Comparison of ENCODE assay signal across 13 cellular contexts in the genomic region with DNA sequence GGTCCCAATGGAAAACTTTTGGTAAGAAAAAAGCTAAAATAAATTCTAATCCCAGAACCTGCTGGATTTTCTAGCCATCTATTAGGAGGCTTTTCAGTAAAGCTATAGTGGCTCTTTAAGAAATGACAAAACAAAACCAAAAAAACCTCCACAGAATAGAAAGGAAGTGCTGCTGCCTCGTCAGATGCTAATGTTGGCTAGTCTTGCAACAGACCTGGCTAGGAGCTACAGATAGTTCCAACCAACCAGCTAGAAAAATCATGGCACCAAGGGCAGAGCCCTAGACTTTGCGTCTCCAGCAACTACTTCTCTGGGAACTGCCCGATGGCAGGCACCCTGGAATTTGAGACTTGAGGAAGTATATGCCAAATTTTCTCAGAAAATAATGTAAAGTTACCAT. TPM values are rescaled to one million over a fixed set of nuclear protein-coding genes. Genes with fewer than 3 reads are reported as not detected.
DNase-seq lines count a peak whose midpoint lies in the region; ATAC-seq, FAIRE-seq and TF ChIP-seq lines count a peak whose summit lies in the region.
"Had no signal": no experiment of that assay in that cellular context is flagged by ENCODE, and none has a peak within 500 bp of the region (broad histone marks: within the 10 kb centered on the region; RNA-seq: fewer than 3 reads in every experiment).

No MANE protein-coding gene starts in this region.

- H2BK15ac ChIP-seq in neuronal stem cell (ENCODE audit: low read length): no peak overlapping the region

- in situ Hi-C loops in HepG2 (cut with HindIII; ENCODE audit: extremely low pct_ligation_motif_present, low pct_unique_long_range_greater_than_20kb): no loop called here
- in situ Hi-C loops in GM12878 (cut with MboI): no loop called here

- H3K9me3 ChIP-seq in right lobe of liver (no peaks in the 10 kb centered on the region), HepG2 (ENCODE audit: low read length) (no peaks in the 10 kb centered on the region), GM12878 (replicated peaks; ENCODE audit: control insufficient read depth, insufficient read depth, low read length) (no peaks in the 10 kb centered on the region), neuronal stem cell (replicated peaks in 1 of 2; ENCODE audit: control insufficient read depth in 2 of 2, insufficient read depth in 1 of 2, low read depth in 1 of 2, low read length in 2 of 2) (no peaks in the 10 kb centered on the region), endodermal cell (ENCODE audit: control insufficient read depth, low read length) (no peaks in the 10 kb centered on the region)

- 54% methylated on average over 3 of the region's 3 CpGs for WGBS in right lobe of liver (ENCODE audit: insufficient coverage, low coverage, low lambda C conversion rate, missing lambda C conversion rate)
- WGBS in HepG2 (ENCODE audit: low lambda C conversion rate): 39% methylated on average over 3 of the region's 3 CpGs
- WGBS in GM12878 (ENCODE audit: insufficient coverage, insufficient replicate concordance, low lambda C conversion rate, missing lambda C conversion rate): 63% methylated on average over 3 of the region's 3 CpGs
- WGBS in neuronal stem cell (ENCODE audit: extremely low coverage in 2 of 2, insufficient read length in 2 of 2, insufficient replicate concordance in 1 of 2), 2 donors: no CpG with 5 or more reads among the region's 3 CpGs
- WGBS in endodermal cell (ENCODE audit: insufficient coverage in 1 of 2, insufficient read length in 1 of 2), 2 experiments: 93% methylated on average over 2 to 3 of the region's 3 CpGs

- H3K36me3 ChIP-seq in right lobe of liver (no peaks in the 10 kb centered on the region), HepG2 (replicated peaks in 1 of 2; ENCODE audit: control insufficient read depth in 1 of 2, insufficient read depth in 2 of 2, low read length in 2 of 2) (no peaks in the 10 kb centered on the region), GM12878 (ENCODE audit: control insufficient read depth in 2 of 2, insufficient read depth in 2 of 2, low read length in 1 of 2) (no peaks in the 10 kb centered on the region), neuronal stem cell (replicated peaks in 1 of 2; ENCODE audit: control insufficient read depth in 2 of 2, insufficient read depth in 2 of 2, low read length in 2 of 2) (no peaks in the 10 kb centered on the region), endodermal cell (ENCODE audit: control insufficient read depth, insufficient read depth, low read length) (no peaks in the 10 kb centered on the region)

- SMC1A ChIA-PET in GM12878 (lab: Charles Lee; ENCODE audit: uncharacterized antibody, unreplicated experiment): interaction anchor here (0.8 to 1.4 kb wide), 12 partner anchors 8 to 282 kb away, joined by 3 to 6 read pairs (median 3); no protein-coding TSS in a partner anchor

- POLR2A ChIA-PET in HepG2 (lab: Yijun Ruan, JAX) (no interaction called here), GM12878 (lab: Charles Lee) (interaction anchor here (0.7 to 1.1 kb wide), 2 partner anchors 9 to 481 kb away, joined by 3 read pairs; no protein-coding TSS in a partner anchor)

- H3K4ac ChIP-seq in neuronal stem cell (ENCODE audit: low read length): no peak overlapping the region

- no peaks in the 10 kb centered on the region for H3K9me3 Mint-ChIP-seq in endodermal cell
- H3K9me3 Mint-ChIP-seq: brain had no signal

- no peak for TF ChIP-seq POLR2A in right lobe of liver (IDR thresholded peaks at IDR 0.05)
- TF ChIP-seq POLR2A in HepG2 (IDR thresholded peaks at IDR 0.05; ENCODE audit: insufficient read depth in 1 of 2, low read depth in 2 of 2, low read length in 2 of 2): no peak
- TF ChIP-seq POLR2A in GM12878 (IDR thresholded peaks at IDR 0.05; ENCODE audit: low read depth, low read length): no peak

- no peak overlapping the region for H3K4me3 ChIP-seq in right lobe of liver
- no peak overlapping the region for H3K4me3 ChIP-seq in HepG2 (replicated peaks in 1 of 3; ENCODE audit: insufficient read depth in 1 of 3, low read depth in 2 of 3, low read length in 3 of 3)
- H3K4me3 ChIP-seq in GM12878: no peak overlapping the region
- no peak overlapping the region for H3K4me3 ChIP-seq in neuronal stem cell (ENCODE audit: low read length in 2 of 2)
- H3K4me3 ChIP-seq in endodermal cell (ENCODE audit: low read length): no peak overlapping the region

- no peaks in the 10 kb centered on the region for H3K27me3 Mint-ChIP-seq in endodermal cell (ENCODE audit: insufficient read depth)
- H3K27me3 Mint-ChIP-seq: brain had no signal

- DNase-seq in right lobe of liver (no peak), HepG2 (ENCODE audit: low spot score) (no peak), NOMO-1 (lab: John Stamatoyannopoulos, UW; ENCODE audit: unreplicated experiment in 2 of 2) (peak; percentile 72 to 83), GM12878 (ENCODE audit: low read depth, low spot score) (no peak), neuronal stem cell (ENCODE audit: low spot score) (no peak), endodermal cell (no peak), iPS-NIHi7 (ENCODE audit: extremely low spot score) (no peak), urothelium cell line (ENCODE audit: low spot score) (no peak)
- DNase-seq: erythroblast, NCI-H524 treated with DMSO at 0.1 percent for 48 hours, trophoblast cell had no signal

- H4K20me1 ChIP-seq in HepG2 (ENCODE audit: insufficient read depth, low read length): no peaks in the 10 kb centered on the region
- H4K20me1 ChIP-seq in GM12878 (ENCODE audit: control insufficient read depth, insufficient read depth): no peaks in the 10 kb centered on the region

- H3K4me1 ChIP-seq in right lobe of liver (peaks cover 0 to 4% (median 0%) of the 10 kb centered on the region in 4 donors), HepG2 (ENCODE audit: insufficient read depth, low read length) (no peaks in the 10 kb centered on the region), GM12878 (ENCODE audit: control insufficient read depth, insufficient read depth, low read length) (no peaks in the 10 kb centered on the region), neuronal stem cell (ENCODE audit: control insufficient read depth in 2 of 2, insufficient read depth in 1 of 2, low read depth in 1 of 2, low read length in 2 of 2) (peaks cover 0 to 6% of the 10 kb centered on the region in 2 donors), endodermal cell (ENCODE audit: control insufficient read depth, insufficient read depth, low read length) (no peaks in the 10 kb centered on the region)

- H4K8ac ChIP-seq in neuronal stem cell (ENCODE audit: low read depth, low read length): no peak overlapping the region

- H3K27ac Mint-ChIP-seq in endodermal cell: no peak overlapping the region

- no peak overlapping the region for H3K4me3 Mint-ChIP-seq in endodermal cell
- H3K4me3 Mint-ChIP-seq: brain had no signal

- H3K4me1 Mint-ChIP-seq in endodermal cell: peaks cover 4% of the 10 kb centered on the region

- BruUV-seq in HepG2 (replicated peaks; lab: Mats Ljungman, UMichigan) (no TSS peak), GM12878 (replicated peaks; lab: Mats Ljungman, UMichigan) (no TSS peak)

- peak; percentile 19 to 56 (median 47) for ATAC-seq in right lobe of liver
- no peak for ATAC-seq in HepG2
- peak; percentile 64 for ATAC-seq in GM12878

- TF ChIP-seq CTCF in right lobe of liver (IDR thresholded peaks at IDR 0.05) (no peak), HepG2 (CRISPR knock-in tag; IDR thresholded peaks at IDR 0.05) (no peak), GM12878 (IDR thresholded peaks at IDR 0.05 in 2 of 3, conservative IDR thresholded peaks at IDR 0.05 in 1 of 3; ENCODE audit: control insufficient read depth in 2 of 3, extremely low read depth in 1 of 3, insufficient read depth in 1 of 3, low read depth in 3 of 3, low read length in 3 of 3) (no peak), endodermal cell (conservative IDR thresholded peaks at IDR 0.05) (no peak)

- H4K91ac ChIP-seq in neuronal stem cell (ENCODE audit: low read depth, low read length, poor library complexity): no peak overlapping the region

- TF ChIP-seq EP300 in HepG2 (IDR thresholded peaks at IDR 0.05; ENCODE audit: low read depth in 2 of 2, low read length in 2 of 2): no peak
- no peak for TF ChIP-seq EP300 in HepG2 (CRISPR knock-in tag; IDR thresholded peaks at IDR 0.05; ENCODE audit: borderline replicate concordance)
- TF ChIP-seq EP300 in GM12878 (IDR thresholded peaks at IDR 0.05; ENCODE audit: borderline replicate concordance in 1 of 2, control insufficient read depth in 1 of 2, low read depth in 2 of 2, low read length in 2 of 2): no peak

- H3K23ac ChIP-seq in neuronal stem cell (ENCODE audit: low read depth, low read length, poor library complexity): no peak overlapping the region

- H2AK5ac ChIP-seq in neuronal stem cell (ENCODE audit: low read depth, low read length): no peak overlapping the region

- H3K79me1 ChIP-seq in neuronal stem cell (ENCODE audit: low read depth, low read length): no peaks in the 10 kb centered on the region

- H3K27me3 ChIP-seq in right lobe of liver (no peaks in the 10 kb centered on the region), HepG2 (ENCODE audit: control insufficient read depth in 1 of 2, insufficient read depth in 2 of 2, low read length in 2 of 2) (no peaks in the 10 kb centered on the region), GM12878 (replicated peaks in 1 of 2; ENCODE audit: control insufficient read depth in 2 of 2, insufficient read depth in 2 of 2, low read length in 1 of 2) (no peaks in the 10 kb centered on the region), neuronal stem cell (ENCODE audit: control insufficient read depth in 3 of 3, insufficient read depth in 3 of 3, low read depth in 1 of 3, low read length in 3 of 3) (no peaks in the 10 kb centered on the region), endodermal cell (ENCODE audit: control insufficient read depth, insufficient read depth, low read length, poor library complexity, severe bottlenecking) (no peaks in the 10 kb centered on the region)

- H3K9ac ChIP-seq in HepG2 (ENCODE audit: insufficient read depth, low read depth, low read length) (no peak overlapping the region), GM12878 (ENCODE audit: control insufficient read depth, insufficient read depth, low read length) (no peak overlapping the region), neuronal stem cell (ENCODE audit: low read depth, low read length, poor library complexity) (no peak overlapping the region), endodermal cell (ENCODE audit: extremely low read depth, low read length, poor library complexity, severe bottlenecking) (no peak overlapping the region)

- H3K36me3 Mint-ChIP-seq in endodermal cell (ENCODE audit: low read depth): peaks cover 2% of the 10 kb centered on the region
- H3K36me3 Mint-ChIP-seq: brain had no signal

- no peak overlapping the region for H2BK120ac ChIP-seq in neuronal stem cell (ENCODE audit: low read depth, low read length)

- H3K14ac ChIP-seq in neuronal stem cell (ENCODE audit: low read length): no peak overlapping the region

- no peak overlapping the region for H3K18ac ChIP-seq in neuronal stem cell (ENCODE audit: low read length)

- no peak overlapping the region for H2BK5ac ChIP-seq in neuronal stem cell (ENCODE audit: low read length)

- TF ChIP-seq RAD21 in HepG2 (CRISPR knock-in tag; IDR thresholded peaks at IDR 0.05) (no peak), GM12878 (IDR thresholded peaks at IDR 0.05; ENCODE audit: insufficient read depth, low read depth, low read length) (no peak)

- H3K4me2 ChIP-seq in HepG2 (ENCODE audit: low read depth, low read length) (no peak overlapping the region), GM12878 (ENCODE audit: control insufficient read depth, insufficient read depth) (no peak overlapping the region), neuronal stem cell (ENCODE audit: insufficient read depth, low read length, poor library complexity, severe bottlenecking) (no peak overlapping the region)

- no peak overlapping the region for H2BK12ac ChIP-seq in neuronal stem cell (ENCODE audit: low read length)

- H3K27ac ChIP-seq in right lobe of liver (no peak overlapping the region), HepG2 (ENCODE audit: extremely low read length, insufficient read depth, low read length) (no peak overlapping the region), GM12878 (ENCODE audit: control insufficient read depth, insufficient read depth) (no peak overlapping the region), neuronal stem cell (replicated peaks; ENCODE audit: low read length) (no peak overlapping the region), endodermal cell (ENCODE audit: low read depth, low read length) (no peak overlapping the region)

- CTCF ChIA-PET in HepG2 (lab: Yijun Ruan, JAX; ENCODE audit: low intra/inter-chr PET ratio, low total read pairs) (no interaction called here), GM12878 (lab: Yijun Ruan, JAX) (interaction anchor here (1.0 to 1.4 kb wide), 6 partner anchors 8 to 284 kb away, joined by 3 to 7 read pairs (median 3); a partner anchor contains a TSS)

- intact Hi-C loops in right lobe of liver (cut with DNase I) (no loop called here), HepG2 (cut with micrococcal nuclease; ENCODE audit: unreplicated experiment) (no loop called here), GM12878 (cut with micrococcal nuclease; ENCODE audit: unreplicated experiment) (no loop called here)

- H2AFZ ChIP-seq in HepG2 (ENCODE audit: low read length) (no peak overlapping the region), GM12878 (ENCODE audit: control insufficient read depth, low read depth, low read length) (no peak overlapping the region), neuronal stem cell (ENCODE audit: low read length) (no peak overlapping the region)

- H3K79me2 ChIP-seq in HepG2 (ENCODE audit: insufficient read depth, low read length) (no peaks in the 10 kb centered on the region), GM12878 (ENCODE audit: control insufficient read depth, insufficient read depth, low read length) (no peaks in the 10 kb centered on the region)

- FAIRE-seq in HepG2 (lab: Jason Lieb, UNC): no peak
- no peak for FAIRE-seq in GM12878 (lab: Jason Lieb, UNC)
- no peak for FAIRE-seq in urothelium cell line (lab: Jason Lieb, UNC)
- FAIRE-seq: GM19239 had no signal

- RAD21 ChIA-PET in GM12878 (lab: Charles Lee; ENCODE audit: unreplicated experiment): interaction anchor here (0.8 to 2.5 kb wide), 5 partner anchors 9 to 272 kb away, joined by 3 to 6 read pairs (median 3); no protein-coding TSS in a partner anchor

RNA-seq across cellular contexts. Expression of a gene that starts 7.6 kb away (rescaled TPM):
- 1 to 10 TPM in 1 of 6 experiments, under 1 TPM in 5; 0.12 to 1.9 (median 0.49) TPM for total RNA-seq in right lobe of liver
- total RNA-seq in HepG2 (2016; rRNA removed; fragmentation: Illumina TruSeq; extraction: Trizol): 0.09 TPM in 1 of 2 replicates, not detected in the other
- not detected in 2 replicates for total RNA-seq in HepG2 (2016; cell fraction: cytosol; rRNA removed; fragmentation: Illumina TruSeq; extraction: Trizol; ENCODE audit: low read depth)
- total RNA-seq in HepG2 (2016; cell fraction: insoluble cytoplasmic fraction; rRNA removed; fragmentation: Illumina TruSeq; extraction: Trizol): not detected in 2 replicates
- total RNA-seq in HepG2 (2016; cell fraction: membrane; rRNA removed; fragmentation: Illumina TruSeq; extraction: Trizol): not detected in 2 replicates
- 0.19 TPM in 1 of 2 replicates, not detected in the other for total RNA-seq in HepG2 (2016; cell fraction: nucleus; rRNA removed; fragmentation: Illumina TruSeq; extraction: Trizol)
- 0.05 TPM in 1 of 2 replicates, not detected in the other for polyA plus RNA-seq in HepG2 (2011; rRNA removed)
- not detected in 2 replicates for polyA plus RNA-seq in HepG2 (2011; cell fraction: cytosol; rRNA removed)
- 0.03 TPM in 1 of 2 replicates, not detected in the other for polyA plus RNA-seq in HepG2 (2011; cell fraction: nucleus; rRNA removed)
- polyA plus RNA-seq in HepG2 (2012): not detected in 2 replicates
- not detected in 2 replicates for polyA plus RNA-seq in HepG2 (2016; cell fraction: cytosol; fragmentation: Illumina TruSeq; extraction: Trizol; ENCODE audit: low read depth)
- not detected in 2 replicates for polyA plus RNA-seq in HepG2 (2016; cell fraction: insoluble cytoplasmic fraction; fragmentation: Illumina TruSeq; extraction: Trizol; ENCODE audit: low read depth)
- 0.06 TPM in 1 of 2 replicates, not detected in the other for polyA plus RNA-seq in HepG2 (2016; cell fraction: membrane; fragmentation: Illumina TruSeq; extraction: Trizol; ENCODE audit: low read depth)
- polyA plus RNA-seq in HepG2 (2016; cell fraction: nucleus; fragmentation: Illumina TruSeq; extraction: Trizol; ENCODE audit: insufficient read depth, low read depth): 0.28 and 0.67 TPM in 2 replicates
- polyA minus RNA-seq in HepG2 (2011; rRNA and poly(A)+ RNA removed; ENCODE audit: low replicate concordance): 2.0 TPM in 1 of 2 replicates, not detected in the other
- polyA minus RNA-seq in HepG2 (2011; cell fraction: cytosol; rRNA and poly(A)+ RNA removed): not detected in 2 replicates
- polyA minus RNA-seq in HepG2 (2011; cell fraction: nucleus; rRNA and poly(A)+ RNA removed): 0.25 TPM in 1 of 2 replicates, not detected in the other
- 5.1 and 5.4 TPM in 2 replicates for total RNA-seq in GM12878 (2013; cell fraction: nucleolus; rRNA removed)
- total RNA-seq in GM12878 (2014; rRNA removed): 1.9 and 3.1 TPM in 2 replicates
- total RNA-seq in GM12878 (2014; rRNA removed; fragmentation: Illumina TruSeq; extraction: Trizol): 3.2 and 3.7 TPM in 2 replicates
- total RNA-seq in GM12878 (2021): 3.1 and 4.5 TPM in 2 replicates
- 0.29 TPM for polyA plus RNA-seq in GM12878 (2011; ENCODE audit: low read depth)
- 4.3 and 7.9 TPM in 2 replicates for polyA plus RNA-seq in GM12878 (2011; rRNA removed)
- 10.6 and 11.1 TPM in 2 replicates for polyA plus RNA-seq in GM12878 (2011; cell fraction: cytosol; rRNA removed)
- polyA plus RNA-seq in GM12878 (2011; cell fraction: nucleus; rRNA removed): 8.1 and 10.1 TPM in 2 replicates
- polyA plus RNA-seq in GM12878 (2012): 0.52 and 1.1 TPM in 2 replicates
- 3.3 and 4.6 TPM in 2 replicates for polyA plus RNA-seq in GM12878 (2014; fragmentation: Illumina TruSeq; extraction: Trizol)
- 1 to 10 TPM; 1.9 to 2.7 TPM for polyA plus RNA-seq in GM12878 (2014; fragmentation: Nextera tagmentation; extraction: Ambion mirVana)
- 1.8 and 4.0 TPM in 2 replicates for polyA plus RNA-seq in GM12878 (2014; rRNA removed)
- polyA plus RNA-seq in GM12878 (2016; fragmentation: Nextera tagmentation; extraction: Ambion mirVana): 1 to 10 TPM in 1 of 2 experiments, under 1 TPM in 1; 0.56 to 1.5 TPM
- 15.1 and 22.9 TPM in 2 replicates for polyA minus RNA-seq in GM12878 (2011; rRNA and poly(A)+ RNA removed)
- 5.5 and 8.8 TPM in 2 replicates for polyA minus RNA-seq in GM12878 (2011; cell fraction: cytosol; rRNA and poly(A)+ RNA removed)
- 4.0 and 7.7 TPM in 2 replicates for polyA minus RNA-seq in GM12878 (2011; cell fraction: nucleus; rRNA and poly(A)+ RNA removed)
- polyA plus RNA-seq in neuronal stem cell (2013, experiment 1 of 2): 0.66 TPM
- 0.43 TPM for polyA plus RNA-seq in neuronal stem cell (2013, experiment 2 of 2)
- 1 to 10 TPM in 1 of 2 donors, under 1 TPM in 1; 0.97 to 1.4 TPM for total RNA-seq in endodermal cell
- 1.4 TPM for polyA plus RNA-seq in endodermal cell (2013, experiment 1 of 2)
- polyA plus RNA-seq in endodermal cell (2013, experiment 2 of 2): 0.66 TPM

RNA-seq across cellular contexts. Expression of a gene that starts 51.0 kb away (rescaled TPM):
- total RNA-seq in right lobe of liver: 1 to 10 TPM; 2.3 to 6.0 (median 4.3) TPM
- total RNA-seq in HepG2 (2016; rRNA removed; fragmentation: Illumina TruSeq; extraction: Trizol): 48.9 and 58.0 TPM in 2 replicates
- total RNA-seq in HepG2 (2016; cell fraction: cytosol; rRNA removed; fragmentation: Illumina TruSeq; extraction: Trizol; ENCODE audit: low read depth): 3.5 and 4.8 TPM in 2 replicates
- total RNA-seq in HepG2 (2016; cell fraction: insoluble cytoplasmic fraction; rRNA removed; fragmentation: Illumina TruSeq; extraction: Trizol): 45.2 and 56.7 TPM in 2 replicates
- total RNA-seq in HepG2 (2016; cell fraction: membrane; rRNA removed; fragmentation: Illumina TruSeq; extraction: Trizol): 6.4 and 10.0 TPM in 2 replicates
- 60.7 and 62.4 TPM in 2 replicates for total RNA-seq in HepG2 (2016; cell fraction: nucleus; rRNA removed; fragmentation: Illumina TruSeq; extraction: Trizol)
- polyA plus RNA-seq in HepG2 (2011; rRNA removed): 12.7 and 12.8 TPM in 2 replicates
- 6.0 and 7.1 TPM in 2 replicates for polyA plus RNA-seq in HepG2 (2011; cell fraction: cytosol; rRNA removed)
- 17.3 and 19.0 TPM in 2 replicates for polyA plus RNA-seq in HepG2 (2011; cell fraction: nucleus; rRNA removed)
- polyA plus RNA-seq in HepG2 (2012): 8.6 and 12.6 TPM in 2 replicates
- polyA plus RNA-seq in HepG2 (2016; cell fraction: cytosol; fragmentation: Illumina TruSeq; extraction: Trizol; ENCODE audit: low read depth): 1.1 and 1.5 TPM in 2 replicates
- polyA plus RNA-seq in HepG2 (2016; cell fraction: insoluble cytoplasmic fraction; fragmentation: Illumina TruSeq; extraction: Trizol; ENCODE audit: low read depth): 29.5 and 36.3 TPM in 2 replicates
- 2.6 and 3.9 TPM in 2 replicates for polyA plus RNA-seq in HepG2 (2016; cell fraction: membrane; fragmentation: Illumina TruSeq; extraction: Trizol; ENCODE audit: low read depth)
- 56.2 and 63.3 TPM in 2 replicates for polyA plus RNA-seq in HepG2 (2016; cell fraction: nucleus; fragmentation: Illumina TruSeq; extraction: Trizol; ENCODE audit: insufficient read depth, low read depth)
- 10.8 and 35.1 TPM in 2 replicates for polyA minus RNA-seq in HepG2 (2011; rRNA and poly(A)+ RNA removed; ENCODE audit: low replicate concordance)
- 8.1 and 9.0 TPM in 2 replicates for polyA minus RNA-seq in HepG2 (2011; cell fraction: cytosol; rRNA and poly(A)+ RNA removed)
- 15.7 and 23.4 TPM in 2 replicates for polyA minus RNA-seq in HepG2 (2011; cell fraction: nucleus; rRNA and poly(A)+ RNA removed)
- total RNA-seq in GM12878 (2013; cell fraction: nucleolus; rRNA removed): 655 and 686 TPM in 2 replicates
- total RNA-seq in GM12878 (2014; rRNA removed): 82.1 and 96.0 TPM in 2 replicates
- total RNA-seq in GM12878 (2014; rRNA removed; fragmentation: Illumina TruSeq; extraction: Trizol): 74.3 and 75.4 TPM in 2 replicates
- 114 and 121 TPM in 2 replicates for total RNA-seq in GM12878 (2021)
- 12.0 TPM for polyA plus RNA-seq in GM12878 (2011; ENCODE audit: low read depth)
- 132 and 134 TPM in 2 replicates for polyA plus RNA-seq in GM12878 (2011; rRNA removed)
- polyA plus RNA-seq in GM12878 (2011; cell fraction: cytosol; rRNA removed): 98.6 and 111 TPM in 2 replicates
- 189 and 202 TPM in 2 replicates for polyA plus RNA-seq in GM12878 (2011; cell fraction: nucleus; rRNA removed)
- polyA plus RNA-seq in GM12878 (2012): 22.7 and 35.5 TPM in 2 replicates
- 63.8 and 94.6 TPM in 2 replicates for polyA plus RNA-seq in GM12878 (2014; fragmentation: Illumina TruSeq; extraction: Trizol)
- 10 to 100 TPM; 17.7 to 20.8 TPM for polyA plus RNA-seq in GM12878 (2014; fragmentation: Nextera tagmentation; extraction: Ambion mirVana)
- polyA plus RNA-seq in GM12878 (2014; rRNA removed): 63.9 and 66.4 TPM in 2 replicates
- 100 to 1,000 TPM; 110 to 125 TPM for polyA plus RNA-seq in GM12878 (2016; fragmentation: Nextera tagmentation; extraction: Ambion mirVana)
- polyA minus RNA-seq in GM12878 (2011; rRNA and poly(A)+ RNA removed): 79.6 and 137 TPM in 2 replicates
- polyA minus RNA-seq in GM12878 (2011; cell fraction: cytosol; rRNA and poly(A)+ RNA removed): 44.4 and 49.2 TPM in 2 replicates
- polyA minus RNA-seq in GM12878 (2011; cell fraction: nucleus; rRNA and poly(A)+ RNA removed): 111 and 144 TPM in 2 replicates
- 11.5 TPM for polyA plus RNA-seq in neuronal stem cell (2013, experiment 1 of 2)
- polyA plus RNA-seq in neuronal stem cell (2013, experiment 2 of 2): 11.6 TPM
- 10 to 100 TPM; 70.9 to 71.9 TPM for total RNA-seq in endodermal cell
- polyA plus RNA-seq in endodermal cell (2013, experiment 1 of 2): 26.0 TPM
- 25.5 TPM for polyA plus RNA-seq in endodermal cell (2013, experiment 2 of 2)

Comparison
In these comparisons a context has a peak if more than half of its experiments do, and no peak if none do; other contexts are left out.
1. DNase-seq: peak in NOMO-1 (2 of 2); none in right lobe of liver (0 of 3), HepG2 (single experiment), GM12878 (single experiment), neuronal stem cell (single experiment), endodermal cell (single experiment), iPS-NIHi7 (single experiment) and urothelium cell line (single experiment).